In the genomic region with DNA sequence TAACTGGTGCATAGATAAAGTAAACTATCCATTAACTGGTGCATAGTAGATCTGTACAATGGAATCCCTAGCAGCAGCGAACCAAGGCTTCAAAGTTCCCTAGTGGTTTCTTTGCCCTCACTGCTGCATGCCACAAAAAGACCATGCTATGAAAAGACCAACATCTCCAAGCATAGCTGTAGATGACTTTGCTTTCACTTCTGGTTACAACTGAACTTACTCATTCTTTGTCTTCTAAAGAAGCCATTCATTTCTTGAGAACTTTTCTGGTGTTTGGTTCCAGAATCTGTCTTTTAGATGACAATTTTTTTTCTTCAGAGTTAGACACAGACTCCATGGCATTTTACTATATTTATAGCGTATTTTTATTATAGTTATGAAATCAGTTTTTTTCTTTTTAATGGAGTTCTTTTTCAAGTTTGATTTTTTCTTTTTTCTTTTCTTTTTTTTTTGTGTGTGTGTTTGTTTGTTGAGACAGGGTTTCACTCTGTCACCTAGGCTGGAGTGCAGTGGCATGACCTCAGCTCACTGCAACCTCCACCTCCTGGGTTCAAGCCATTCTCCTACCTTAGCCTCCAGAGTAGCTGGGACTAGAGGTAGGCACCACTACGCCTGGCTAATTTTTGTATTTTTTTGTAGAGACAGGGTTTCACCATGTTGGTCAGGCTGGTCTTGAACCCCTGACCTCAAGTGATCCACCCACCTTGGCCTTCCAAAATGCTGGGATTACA, we compare ENCODE assay signal across 9 cellular contexts.
A peak's percentile ranks its signal among the peaks of the same experiment; 100 is the strongest.
DNase-seq lines count a peak whose midpoint lies in the region; ATAC-seq and TF ChIP-seq lines count a peak whose summit lies in the region.
"Had no signal": no experiment of that assay in that cellular context is flagged by ENCODE, and none has a peak within 500 bp of the region (broad histone marks: within the 10 kb centered on the region; RNA-seq: fewer than 3 reads in every experiment).

No MANE protein-coding gene starts in this region.

- peak overlapping the region; percentile 4 for H3K27ac ChIP-seq in OCI-LY3 (ENCODE audit: low read length)

- ATAC-seq in GM19035 (IDR thresholded peaks at IDR 0.05; ENCODE audit: unreplicated experiment) (peak; percentile 74), HG02870 (IDR thresholded peaks at IDR 0.05; ENCODE audit: unreplicated experiment) (peak; percentile 75)

- no peak overlapping the region for H2AFZ ChIP-seq in OCI-LY3 (ENCODE audit: low read depth, low read length)

- H3K4me1 ChIP-seq in OCI-LY3 (ENCODE audit: low read length): peaks cover 59% of the 10 kb centered on the region

- no peaks in the 10 kb centered on the region for H3K27me3 ChIP-seq in OCI-LY3 (ENCODE audit: low read depth, low read length)

- no peak for TF ChIP-seq CTCF in OCI-LY3 (IDR thresholded peaks at IDR 0.05; ENCODE audit: low read depth, low read length)

- H3K9ac ChIP-seq in OCI-LY3 (ENCODE audit: low read length): no peak overlapping the region

- H3K9me3 ChIP-seq in OCI-LY3 (ENCODE audit: insufficient read depth, low read length): no peaks in the 10 kb centered on the region

- peak; percentile 47 for DNase-seq in stimulated activated CD4-positive, alpha-beta T cell treated with anti-CD3 and anti-CD28 coated beads, Interleukin-1b, Interleukin-23, amount 100 ng/mL, for 48 hours
- DNase-seq in NCI-H1417 treated with DMSO at 0.1 percent for 48 hours (lab: John Stamatoyannopoulos, UW) (no peak), ACHN (no peak), NCI-H2227 (lab: John Stamatoyannopoulos, UW; ENCODE audit: unreplicated experiment) (no peak), NCI-H1694 (lab: John Stamatoyannopoulos, UW) (no peak)

- H3K4me2 ChIP-seq in OCI-LY3 (ENCODE audit: low read length): peak overlapping the region; percentile 49

- H3K79me2 ChIP-seq in OCI-LY3 (ENCODE audit: low read length): no peaks in the 10 kb centered on the region

- no peaks in the 10 kb centered on the region for H4K20me1 ChIP-seq in OCI-LY3 (ENCODE audit: insufficient read depth, low read length)

- peak overlapping the region; percentile 23 for H3K4me3 ChIP-seq in OCI-LY3 (ENCODE audit: low read length)
- H3K4me3 ChIP-seq: lung had no signal

- H3K36me3 ChIP-seq in OCI-LY3 (replicated peaks; ENCODE audit: low read depth, low read length): no peaks in the 10 kb centered on the region

- in situ Hi-C loops in ACHN (cut with HindIII; ENCODE audit: low pct_ligation_motif_present, low pct_unique_long_range_greater_than_20kb, low sequenced_read_pairs): no loop called here
